Comparison of ENCODE assay signal across 14 cellular contexts in the genomic region with DNA sequence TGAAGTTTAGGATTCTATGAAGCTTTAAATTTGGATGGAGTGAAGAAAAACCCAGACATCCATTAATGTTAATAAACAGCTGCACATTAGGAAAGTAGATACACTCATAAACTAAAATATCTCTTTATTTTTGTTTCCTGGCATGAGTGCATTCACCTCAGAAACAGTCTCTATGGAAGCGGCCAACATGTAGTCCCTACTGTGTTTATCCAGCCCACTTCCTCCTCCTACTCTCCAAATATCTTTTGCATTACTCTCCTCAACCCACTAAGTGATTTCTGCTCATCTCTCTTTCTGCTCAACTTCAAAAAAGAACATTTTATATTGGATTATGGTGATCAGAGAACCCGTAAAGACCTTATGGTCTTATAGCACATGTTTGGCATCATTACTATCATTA.
"Had no signal": no experiment of that assay in that cellular context is flagged by ENCODE, and none has a peak within 500 bp of the region (broad histone marks: within the 10 kb centered on the region; RNA-seq: fewer than 3 reads in every experiment).

No MANE protein-coding gene starts in this region.

- H3K4me3 ChIP-seq: right atrium auricular region, testis, upper lobe of right lung had no signal

- H3K4me1 ChIP-seq: right atrium auricular region, testis, upper lobe of right lung had no signal

- H3K27ac ChIP-seq: right atrium auricular region, testis, upper lobe of right lung had no signal

- DNase-seq: activated CD4-positive, alpha-beta memory T cell treated with anti-CD3 and anti-CD28 coated beads, Interleukin-2, amount 10 ng/mL, durations not matched to agents 7 days and 5 days; activated CD4-positive, alpha-beta T cell treated with anti-CD3 and anti-CD28 coated beads for 4 hours; activated effector memory CD4-positive, alpha-beta T cell treated with anti-CD3 and anti-CD28 coated beads, Interleukin-2, amount 50 U/mL, for 16 hours; activated T-cell treated with anti-CD3 and anti-CD28 coated beads, Interleukin-2, amount 50 U/mL, for 24 hours; amniotic stem cell; cerebellar nuclear complex; kidney; left ventricle myocardium superior; nephron progenitor cell; occipital lobe; small intestine; testis; upper lobe of right lung had no signal

- H3K27me3 ChIP-seq: right atrium auricular region, testis, upper lobe of right lung had no signal

- H3K9me3 ChIP-seq: testis, upper lobe of right lung had no signal

- H3K36me3 ChIP-seq: right atrium auricular region, upper lobe of right lung had no signal
